ENCODE assay signal across 2 cellular contexts in the genomic region with DNA sequence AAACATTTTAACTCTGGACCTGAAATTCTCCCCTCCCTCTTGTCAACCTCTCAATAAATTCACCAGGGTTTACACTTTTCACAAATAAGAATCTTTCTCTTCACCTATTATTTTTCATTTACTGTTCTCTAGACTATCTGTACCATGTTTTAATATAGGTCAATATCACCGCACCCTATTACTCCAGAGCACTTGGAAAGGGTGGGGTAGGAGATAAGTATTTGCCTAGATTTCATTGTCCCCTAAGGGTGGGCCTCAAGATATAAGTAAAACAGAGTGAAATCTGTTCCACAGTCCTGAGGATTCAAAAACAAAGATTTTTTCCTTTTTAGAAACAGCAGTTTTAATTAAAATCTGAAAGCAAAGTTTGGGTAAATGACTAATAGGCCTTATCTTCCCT.
TF ChIP-seq lines count a peak whose summit lies in the region.

No MANE protein-coding gene starts in this region.

TF ChIP-seq in GM23338, 12 proteins besides CTCF, POLR2A, EP300 and RAD21 (continued from another document):
- TF ChIP-seq, protein P1, sequence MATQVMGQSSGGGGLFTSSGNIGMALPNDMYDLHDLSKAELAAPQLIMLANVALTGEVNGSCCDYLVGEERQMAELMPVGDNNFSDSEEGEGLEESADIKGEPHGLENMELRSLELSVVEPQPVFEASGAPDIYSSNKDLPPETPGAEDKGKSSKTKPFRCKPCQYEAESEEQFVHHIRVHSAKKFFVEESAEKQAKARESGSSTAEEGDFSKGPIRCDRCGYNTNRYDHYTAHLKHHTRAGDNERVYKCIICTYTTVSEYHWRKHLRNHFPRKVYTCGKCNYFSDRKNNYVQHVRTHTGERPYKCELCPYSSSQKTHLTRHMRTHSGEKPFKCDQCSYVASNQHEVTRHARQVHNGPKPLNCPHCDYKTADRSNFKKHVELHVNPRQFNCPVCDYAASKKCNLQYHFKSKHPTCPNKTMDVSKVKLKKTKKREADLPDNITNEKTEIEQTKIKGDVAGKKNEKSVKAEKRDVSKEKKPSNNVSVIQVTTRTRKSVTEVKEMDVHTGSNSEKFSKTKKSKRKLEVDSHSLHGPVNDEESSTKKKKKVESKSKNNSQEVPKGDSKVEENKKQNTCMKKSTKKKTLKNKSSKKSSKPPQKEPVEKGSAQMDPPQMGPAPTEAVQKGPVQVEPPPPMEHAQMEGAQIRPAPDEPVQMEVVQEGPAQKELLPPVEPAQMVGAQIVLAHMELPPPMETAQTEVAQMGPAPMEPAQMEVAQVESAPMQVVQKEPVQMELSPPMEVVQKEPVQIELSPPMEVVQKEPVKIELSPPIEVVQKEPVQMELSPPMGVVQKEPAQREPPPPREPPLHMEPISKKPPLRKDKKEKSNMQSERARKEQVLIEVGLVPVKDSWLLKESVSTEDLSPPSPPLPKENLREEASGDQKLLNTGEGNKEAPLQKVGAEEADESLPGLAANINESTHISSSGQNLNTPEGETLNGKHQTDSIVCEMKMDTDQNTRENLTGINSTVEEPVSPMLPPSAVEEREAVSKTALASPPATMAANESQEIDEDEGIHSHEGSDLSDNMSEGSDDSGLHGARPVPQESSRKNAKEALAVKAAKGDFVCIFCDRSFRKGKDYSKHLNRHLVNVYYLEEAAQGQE (IDR thresholded peaks at IDR 0.05; ENCODE audit: unreplicated experiment) = no peak
- TF ChIP-seq EZH2 (IDR thresholded peaks at IDR 0.05; ENCODE audit: low read depth, unreplicated experiment) = no peak
- TF ChIP-seq ZNF331 (CRISPR knock-in tag; IDR thresholded peaks at IDR 0.05; ENCODE audit: low read depth) = no peak
- no peak for TF ChIP-seq EZH2phosphoT487 (IDR thresholded peaks at IDR 0.05; ENCODE audit: unreplicated experiment)
- TF ChIP-seq STAT1 (IDR thresholded peaks at IDR 0.05; ENCODE audit: unreplicated experiment) = no peak
- TF ChIP-seq POLR2AphosphoS5 (IDR thresholded peaks at IDR 0.05; ENCODE audit: low read depth) = no peak
- TF ChIP-seq, protein P2, sequence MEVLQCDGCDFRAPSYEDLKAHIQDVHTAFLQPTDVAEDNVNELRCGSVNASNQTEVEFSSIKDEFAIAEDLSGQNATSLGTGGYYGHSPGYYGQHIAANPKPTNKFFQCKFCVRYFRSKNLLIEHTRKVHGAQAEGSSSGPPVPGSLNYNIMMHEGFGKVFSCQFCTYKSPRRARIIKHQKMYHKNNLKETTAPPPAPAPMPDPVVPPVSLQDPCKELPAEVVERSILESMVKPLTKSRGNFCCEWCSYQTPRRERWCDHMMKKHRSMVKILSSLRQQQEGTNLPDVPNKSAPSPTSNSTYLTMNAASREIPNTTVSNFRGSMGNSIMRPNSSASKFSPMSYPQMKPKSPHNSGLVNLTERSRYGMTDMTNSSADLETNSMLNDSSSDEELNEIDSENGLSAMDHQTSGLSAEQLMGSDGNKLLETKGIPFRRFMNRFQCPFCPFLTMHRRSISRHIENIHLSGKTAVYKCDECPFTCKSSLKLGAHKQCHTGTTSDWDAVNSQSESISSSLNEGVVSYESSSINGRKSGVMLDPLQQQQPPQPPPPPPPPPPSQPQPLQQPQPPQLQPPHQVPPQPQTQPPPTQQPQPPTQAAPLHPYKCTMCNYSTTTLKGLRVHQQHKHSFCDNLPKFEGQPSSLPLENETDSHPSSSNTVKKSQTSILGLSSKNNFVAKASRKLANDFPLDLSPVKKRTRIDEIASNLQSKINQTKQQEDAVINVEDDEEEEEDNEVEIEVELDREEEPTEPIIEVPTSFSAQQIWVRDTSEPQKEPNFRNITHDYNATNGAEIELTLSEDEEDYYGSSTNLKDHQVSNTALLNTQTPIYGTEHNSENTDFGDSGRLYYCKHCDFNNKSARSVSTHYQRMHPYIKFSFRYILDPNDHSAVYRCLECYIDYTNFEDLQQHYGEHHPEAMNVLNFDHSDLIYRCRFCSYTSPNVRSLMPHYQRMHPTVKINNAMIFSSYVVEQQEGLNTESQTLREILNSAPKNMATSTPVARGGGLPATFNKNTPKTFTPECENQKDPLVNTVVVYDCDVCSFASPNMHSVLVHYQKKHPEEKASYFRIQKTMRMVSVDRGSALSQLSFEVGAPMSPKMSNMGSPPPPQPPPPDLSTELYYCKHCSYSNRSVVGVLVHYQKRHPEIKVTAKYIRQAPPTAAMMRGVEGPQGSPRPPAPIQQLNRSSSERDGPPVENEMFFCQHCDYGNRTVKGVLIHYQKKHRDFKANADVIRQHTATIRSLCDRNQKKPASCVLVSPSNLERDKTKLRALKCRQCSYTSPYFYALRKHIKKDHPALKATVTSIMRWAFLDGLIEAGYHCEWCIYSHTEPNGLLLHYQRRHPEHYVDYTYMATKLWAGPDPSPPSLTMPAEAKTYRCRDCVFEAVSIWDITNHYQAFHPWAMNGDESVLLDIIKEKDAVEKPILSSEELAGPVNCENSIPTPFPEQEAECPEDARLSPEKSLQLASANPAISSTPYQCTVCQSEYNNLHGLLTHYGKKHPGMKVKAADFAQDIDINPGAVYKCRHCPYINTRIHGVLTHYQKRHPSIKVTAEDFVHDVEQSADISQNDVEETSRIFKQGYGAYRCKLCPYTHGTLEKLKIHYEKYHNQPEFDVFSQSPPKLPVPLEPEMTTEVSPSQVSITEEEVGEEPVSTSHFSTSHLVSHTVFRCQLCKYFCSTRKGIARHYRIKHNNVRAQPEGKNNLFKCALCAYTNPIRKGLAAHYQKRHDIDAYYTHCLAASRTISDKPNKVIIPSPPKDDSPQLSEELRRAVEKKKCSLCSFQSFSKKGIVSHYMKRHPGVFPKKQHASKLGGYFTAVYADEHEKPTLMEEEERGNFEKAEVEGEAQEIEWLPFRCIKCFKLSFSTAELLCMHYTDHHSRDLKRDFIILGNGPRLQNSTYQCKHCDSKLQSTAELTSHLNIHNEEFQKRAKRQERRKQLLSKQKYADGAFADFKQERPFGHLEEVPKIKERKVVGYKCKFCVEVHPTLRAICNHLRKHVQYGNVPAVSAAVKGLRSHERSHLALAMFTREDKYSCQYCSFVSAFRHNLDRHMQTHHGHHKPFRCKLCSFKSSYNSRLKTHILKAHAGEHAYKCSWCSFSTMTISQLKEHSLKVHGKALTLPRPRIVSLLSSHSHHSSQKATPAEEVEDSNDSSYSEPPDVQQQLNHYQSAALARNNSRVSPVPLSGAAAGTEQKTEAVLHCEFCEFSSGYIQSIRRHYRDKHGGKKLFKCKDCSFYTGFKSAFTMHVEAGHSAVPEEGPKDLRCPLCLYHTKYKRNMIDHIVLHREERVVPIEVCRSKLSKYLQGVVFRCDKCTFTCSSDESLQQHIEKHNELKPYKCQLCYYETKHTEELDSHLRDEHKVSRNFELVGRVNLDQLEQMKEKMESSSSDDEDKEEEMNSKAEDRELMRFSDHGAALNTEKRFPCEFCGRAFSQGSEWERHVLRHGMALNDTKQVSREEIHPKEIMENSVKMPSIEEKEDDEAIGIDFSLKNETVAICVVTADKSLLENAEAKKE (CRISPR knock-in tag; IDR thresholded peaks at IDR 0.05) = no peak
- TF ChIP-seq, protein P3, sequence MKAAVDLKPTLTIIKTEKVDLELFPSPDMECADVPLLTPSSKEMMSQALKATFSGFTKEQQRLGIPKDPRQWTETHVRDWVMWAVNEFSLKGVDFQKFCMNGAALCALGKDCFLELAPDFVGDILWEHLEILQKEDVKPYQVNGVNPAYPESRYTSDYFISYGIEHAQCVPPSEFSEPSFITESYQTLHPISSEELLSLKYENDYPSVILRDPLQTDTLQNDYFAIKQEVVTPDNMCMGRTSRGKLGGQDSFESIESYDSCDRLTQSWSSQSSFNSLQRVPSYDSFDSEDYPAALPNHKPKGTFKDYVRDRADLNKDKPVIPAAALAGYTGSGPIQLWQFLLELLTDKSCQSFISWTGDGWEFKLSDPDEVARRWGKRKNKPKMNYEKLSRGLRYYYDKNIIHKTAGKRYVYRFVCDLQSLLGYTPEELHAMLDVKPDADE (IDR thresholded peaks at IDR 0.05) = no peak

TF ChIP-seq in neural cell, 6 proteins besides CTCF, POLR2A, EP300 and RAD21 (continued from another document):
- TF ChIP-seq, protein P1 (IDR thresholded peaks at IDR 0.05; ENCODE audit: borderline replicate concordance) = no peak
